Comparison of ENCODE assay signal across 21 cellular contexts in genomic region chr17:49579522-49579921, GRCh38. TPM values are rescaled to one million over a fixed set of nuclear protein-coding genes. Genes with fewer than 3 reads are reported as not detected.
"Had no signal": no experiment of that assay in that cellular context is flagged by ENCODE, and none has a peak within 500 bp of the region (broad histone marks: within the 10 kb centered on the region; RNA-seq: fewer than 3 reads in every experiment).

No MANE protein-coding gene starts in this region.

- DNase-seq: effector CD8-positive, alpha-beta T cell; gastrocnemius medialis; head of caudate nucleus; left ventricle myocardium superior; lower lobe of right lung; naive thymus-derived CD8-positive, alpha-beta T cell; nephron progenitor cell; nucleus accumbens; ovary; sigmoid colon; stimulated activated CD4-positive, alpha-beta T cell treated with anti-CD3 and anti-CD28 coated beads, Interleukin-2, amount 100 ng/mL, for 24 hours; stimulated activated CD4-positive, alpha-beta T cell treated with anti-CD3 and anti-CD28 coated beads, Interleukin-4, amount 100 ng/mL, for 24 hours; stimulated activated naive CD4-positive, alpha-beta T cell treated with Interleukin-2 at 50 U/mL for 16 hours had no signal

- H3K27ac ChIP-seq: epithelial cell of prostate, gastrocnemius medialis, lower lobe of right lung, ovary, psoas muscle had no signal

- H3K9me3 ChIP-seq: gastrocnemius medialis, lower lobe of right lung, ovary, psoas muscle, sigmoid colon had no signal

- H3K4me1 ChIP-seq: psoas muscle had no signal

- H3K36me3 ChIP-seq: gastrocnemius medialis, lower lobe of right lung, ovary had no signal

- FAIRE-seq: colon, keratinocyte had no signal

- H3K27me3 ChIP-seq: ovary, sigmoid colon had no signal

- ATAC-seq: esophagus mucosa; gastrocnemius medialis; left ventricle myocardium superior; lower lobe of right lung; naive thymus-derived CD8-positive, alpha-beta T cell; psoas muscle; right cardiac atrium; stimulated activated effector memory CD8-positive, alpha-beta T cell treated with anti-CD3 and anti-CD28 coated beads, Interleukin-12 subunit alpha, Interleukin-12 subunit beta, amount 100 ng/mL, for 72 hours had no signal

- H3K4me3 ChIP-seq: gastrocnemius medialis, lower lobe of right lung, ovary, psoas muscle, sigmoid colon had no signal

RNA-seq across cellular contexts. Expression of gene NXPH3, which starts 3.9 kb away (rescaled TPM):
- total RNA-seq: myocyte; naive thymus-derived CD8-positive, alpha-beta T cell had no signal
- polyA plus RNA-seq: naive thymus-derived CD8-positive, alpha-beta T cell had no signal
